In genomic region chr7:97004237-97004930, GRCh38 we compare ENCODE assay signal across 12 cellular contexts. TPM values are rescaled to one million over a fixed set of nuclear protein-coding genes. Genes with fewer than 3 reads are reported as not detected.
DNase-seq lines count a peak whose midpoint lies in the region; ATAC-seq and TF ChIP-seq lines count a peak whose summit lies in the region.
"Had no signal": no experiment of that assay in that cellular context is flagged by ENCODE, and none has a peak within 500 bp of the region (broad histone marks: within the 10 kb centered on the region; RNA-seq: fewer than 3 reads in every experiment).

No MANE protein-coding gene starts in this region.

- TF ChIP-seq CTCF in WTC11 (IDR thresholded peaks at IDR 0.05) (no peak), nephron (IDR thresholded peaks at IDR 0.05; ENCODE audit: unreplicated experiment in 3 of 3) (no peak)

- no peaks in the 10 kb centered on the region for H3K9me3 Mint-ChIP-seq in WTC11
- H3K9me3 Mint-ChIP-seq in nephron: no peaks in the 10 kb centered on the region

- H3K4me3 Mint-ChIP-seq in WTC11: 0 out of 2 replicates have a peak overlapping the region, but pooled peaks have one; percentile 8
- H3K4me3 Mint-ChIP-seq in nephron: peak overlapping the region; percentile 56 to 75 (median 63)

- H3K27ac Mint-ChIP-seq in WTC11 (no peak overlapping the region), nephron (no peak overlapping the region)

- DNase-seq in DMS79 treated with DMSO at 0.1 percent for 48 hours (lab: John Stamatoyannopoulos, UW) (peak; percentile 46), DMS79 (lab: John Stamatoyannopoulos, UW) (no peak), NCI-H1105 (lab: John Stamatoyannopoulos, UW) (peak; percentile 88), WTC11 (ENCODE audit: low spot score) (no peak), T-helper 9 cell (no peak), G401 (ENCODE audit: low spot score) (no peak)
- DNase-seq: Right ventricle myocardium superior, tibial artery had no signal

- H3K27me3 Mint-ChIP-seq in WTC11 (ENCODE audit: low read depth): peaks cover 97% of the 10 kb centered on the region
- H3K27me3 Mint-ChIP-seq in nephron (ENCODE audit: low read depth): peaks cover 100% of the 10 kb centered on the region

- ATAC-seq in WTC11 (no peak), HG02981 (IDR thresholded peaks at IDR 0.05; ENCODE audit: unreplicated experiment) (no peak)

- POLR2A ChIA-PET in WTC11 (lab: Charles Lee): interaction anchor here (3.1 kb wide), 1 partner anchor 17 kb away, joined by 19 read pairs; no protein-coding TSS in a partner anchor

- H3K4me1 Mint-ChIP-seq in WTC11: peaks cover 50% of the 10 kb centered on the region
- H3K4me1 Mint-ChIP-seq in nephron: no peaks in the 10 kb centered on the region

- CTCF ChIA-PET in WTC11 (lab: Charles Lee): interaction anchor here (3.2 kb wide), 3 partner anchors 12 to 23 kb away, joined by 15 to 31 read pairs (median 20); no protein-coding TSS in a partner anchor

- in situ Hi-C loops in G401 (cut with HindIII; ENCODE audit: low sequenced_read_pairs): no loop called here

- H3K36me3 Mint-ChIP-seq in WTC11: peaks cover 3% of the 10 kb centered on the region; the same call in 1 of the 2 replicates
- no peaks in the 10 kb centered on the region for H3K36me3 Mint-ChIP-seq in nephron (ENCODE audit: low read depth)

TF ChIP-seq in WTC11, 78 proteins besides CTCF, POLR2A, EP300 and RAD21:
- no peak for TF ChIP-seq SOX15 (CRISPR knock-in tag; IDR thresholded peaks at IDR 0.05)

RNA-seq across cellular contexts. Expression of gene DLX6, which starts 1.0 kb away (rescaled TPM):
- 0.09 TPM in 1 of 3 replicates, not detected in the others for total RNA-seq in WTC11 (2021)
- total RNA-seq in G401 (2014; rRNA removed; shearing (Covaris generic)): not detected in 2 replicates
- total RNA-seq: activated naive CD8-positive, alpha-beta T cell treated with anti-CD3 and anti-CD28 coated beads, Interleukin-2, amount 10 ng/mL, durations not matched to agents 7 days and 5 days; mammary epithelial cell; Right ventricle myocardium superior had no signal

RNA-seq across cellular contexts. Expression of gene DLX5, which starts 20.2 kb away (rescaled TPM):
- total RNA-seq in WTC11 (2021): not detected in 3 replicates
- total RNA-seq in G401 (2014; rRNA removed; shearing (Covaris generic)): 0.18 TPM in 1 of 2 replicates, not detected in the other
- total RNA-seq: activated naive CD8-positive, alpha-beta T cell treated with anti-CD3 and anti-CD28 coated beads, Interleukin-2, amount 10 ng/mL, durations not matched to agents 7 days and 5 days; Right ventricle myocardium superior had no signal

Comparison
In these comparisons a context has a peak if more than half of its experiments do, and no peak if none do; other contexts are left out.
1. DNase-seq: peak in DMS79 treated with DMSO at 0.1 percent for 48 hours (single experiment) and NCI-H1105 (single experiment); none in DMS79 (single experiment), WTC11 (single experiment), T-helper 9 cell (single experiment) and G401 (single experiment).